ENCODE assay signal across 8 cellular contexts in genomic region chr12:57803317-57803893, GRCh38. TPM values are rescaled to one million over a fixed set of nuclear protein-coding genes. Genes with fewer than 3 reads are reported as not detected.
DNase-seq lines count a peak whose midpoint lies in the region; ATAC-seq and TF ChIP-seq lines count a peak whose summit lies in the region.

No MANE protein-coding gene starts in this region.

- H3K9me3 ChIP-seq in neutrophil, result no peaks in the 10 kb centered on the region

- peaks cover 86% of the 10 kb centered on the region for H3K36me3 ChIP-seq in neutrophil

- H3K27me3 Mint-ChIP-seq in activated CD4-positive, alpha-beta memory T cell treated with anti-CD3 and anti-CD28 coated beads, Interleukin-2, amount 10 ng/mL, durations not matched to agents 7 days and 5 days, result no peaks in the 10 kb centered on the region
- no peaks in the 10 kb centered on the region for H3K27me3 Mint-ChIP-seq in stimulated activated memory B cell treated with anti-CD40 and anti-IgM and Interleukin-4, amounts not matched to agents 10 μg/mL and 1 μg/mL and 100 μg/mL, for 72 hours

- H3K27ac ChIP-seq in neutrophil, result no peak overlapping the region

- no peak overlapping the region for H3K4me3 Mint-ChIP-seq in activated CD4-positive, alpha-beta memory T cell treated with anti-CD3 and anti-CD28 coated beads, Interleukin-2, amount 10 ng/mL, durations not matched to agents 7 days and 5 days
- H3K4me3 Mint-ChIP-seq in stimulated activated memory B cell treated with anti-CD40 and anti-IgM and Interleukin-4, amounts not matched to agents 10 μg/mL and 1 μg/mL and 100 μg/mL, for 72 hours, result no peak overlapping the region

- DNase-seq in activated T-cell treated with anti-CD3 and anti-CD28 coated beads, Interleukin-2, amount 50 U/mL, for 1 hour, result peak; percentile 43
- DNase-seq in activated T-cell treated with anti-CD3 and anti-CD28 coated beads for 4 hours (no peak), NCI-H1694 treated with DMSO at 0.1 percent for 48 hours (lab: John Stamatoyannopoulos, UW) (peak; percentile 29), fibroblast of mammary gland (ENCODE audit: low read depth) (peak; percentile 51)
- peak; percentile 30 for DNase-seq in activated CD4-positive, alpha-beta memory T cell treated with anti-CD3 and anti-CD28 coated beads, Interleukin-2, amount 10 ng/mL, durations not matched to agents 7 days and 5 days
- DNase-seq in effector CD4-positive, alpha-beta T cell, result no peak

- CTCF ChIA-PET in activated CD4-positive, alpha-beta memory T cell treated with anti-CD3 and anti-CD28 coated beads, Interleukin-2, amount 10 ng/mL, durations not matched to agents 7 days and 5 days (lab: Charles Lee), result interaction anchor here (0.7 to 4.0 kb wide), 20 partner anchors 9 to 128 kb away, joined by 3 to 55 read pairs (median 5); partner anchors contain the start of genes AVIL and TSFM

- no peaks in the 10 kb centered on the region for H3K4me1 Mint-ChIP-seq in activated CD4-positive, alpha-beta memory T cell treated with anti-CD3 and anti-CD28 coated beads, Interleukin-2, amount 10 ng/mL, durations not matched to agents 7 days and 5 days
- H3K4me1 Mint-ChIP-seq in stimulated activated memory B cell treated with anti-CD40 and anti-IgM and Interleukin-4, amounts not matched to agents 10 μg/mL and 1 μg/mL and 100 μg/mL, for 72 hours, result no peaks in the 10 kb centered on the region

- ATAC-seq in stimulated activated memory B cell treated with anti-CD40 and anti-IgM and Interleukin-4, amounts not matched to agents 10 μg/mL and 1 μg/mL and 100 μg/mL, for 72 hours, result no peak

- TF ChIP-seq CTCF in fibroblast of mammary gland (conservative IDR thresholded peaks at IDR 0.05; ENCODE audit: control insufficient read depth, insufficient read depth, low read depth, low read length), result peak; percentile 86
- peak; percentile 23 for TF ChIP-seq CTCF in neutrophil (IDR thresholded peaks at IDR 0.05)

- no peaks in the 10 kb centered on the region for H3K9me3 Mint-ChIP-seq in activated CD4-positive, alpha-beta memory T cell treated with anti-CD3 and anti-CD28 coated beads, Interleukin-2, amount 10 ng/mL, durations not matched to agents 7 days and 5 days
- no peaks in the 10 kb centered on the region for H3K9me3 Mint-ChIP-seq in stimulated activated memory B cell treated with anti-CD40 and anti-IgM and Interleukin-4, amounts not matched to agents 10 μg/mL and 1 μg/mL and 100 μg/mL, for 72 hours

- H3K27me3 ChIP-seq in neutrophil, result no peaks in the 10 kb centered on the region

- H3K36me3 Mint-ChIP-seq in activated CD4-positive, alpha-beta memory T cell treated with anti-CD3 and anti-CD28 coated beads, Interleukin-2, amount 10 ng/mL, durations not matched to agents 7 days and 5 days (ENCODE audit: low read depth), result peaks cover 10% of the 10 kb centered on the region
- H3K36me3 Mint-ChIP-seq in stimulated activated memory B cell treated with anti-CD40 and anti-IgM and Interleukin-4, amounts not matched to agents 10 μg/mL and 1 μg/mL and 100 μg/mL, for 72 hours, result peaks cover 22% of the 10 kb centered on the region

- no peaks in the 10 kb centered on the region for H3K4me1 ChIP-seq in neutrophil (ENCODE audit: control insufficient read depth in 1 of 2, insufficient read depth in 1 of 2, low read depth in 1 of 2, low read length in 1 of 2)

- H3K27ac Mint-ChIP-seq in activated CD4-positive, alpha-beta memory T cell treated with anti-CD3 and anti-CD28 coated beads, Interleukin-2, amount 10 ng/mL, durations not matched to agents 7 days and 5 days, result no peak overlapping the region
- H3K27ac Mint-ChIP-seq in stimulated activated memory B cell treated with anti-CD40 and anti-IgM and Interleukin-4, amounts not matched to agents 10 μg/mL and 1 μg/mL and 100 μg/mL, for 72 hours, result no peak overlapping the region

- POLR2A ChIA-PET in activated CD4-positive, alpha-beta memory T cell treated with anti-CD3 and anti-CD28 coated beads, Interleukin-2, amount 10 ng/mL, durations not matched to agents 7 days and 5 days (lab: Charles Lee), result interaction anchor here (0.9 to 1.9 kb wide), 3 partner anchors 40 to 102 kb away, joined by 3 to 6 read pairs (median 4); no protein-coding TSS in a partner anchor

- H3K4me3 ChIP-seq in fibroblast of mammary gland (ENCODE audit: control insufficient read depth, low read depth, low read length) (no peak overlapping the region), neutrophil (ENCODE audit: low read depth in 1 of 2, low read length in 1 of 2) (no peak overlapping the region)

RNA-seq across cellular contexts. Expression of gene AVIL, which starts 15.1 kb away (rescaled TPM):
- 1 to 10 TPM; 1.5 to 2.4 TPM for total RNA-seq in activated CD4-positive, alpha-beta memory T cell treated with anti-CD3 and anti-CD28 coated beads, Interleukin-2, amount 10 ng/mL, durations not matched to agents 7 days and 5 days

RNA-seq across cellular contexts. Expression of gene TSFM, which starts 20.8 kb away (rescaled TPM):
- 10 to 100 TPM; 28.9 to 31.5 TPM for total RNA-seq in activated CD4-positive, alpha-beta memory T cell treated with anti-CD3 and anti-CD28 coated beads, Interleukin-2, amount 10 ng/mL, durations not matched to agents 7 days and 5 days

RNA-seq across cellular contexts. Expression of gene EEF1AKMT3, which starts 31.0 kb away (rescaled TPM):
- total RNA-seq in activated CD4-positive, alpha-beta memory T cell treated with anti-CD3 and anti-CD28 coated beads, Interleukin-2, amount 10 ng/mL, durations not matched to agents 7 days and 5 days, result 1 to 10 TPM; 4.2 to 4.7 TPM

RNA-seq across cellular contexts. Expression of gene METTL1, which starts 31.5 kb away (rescaled TPM):
- total RNA-seq in activated CD4-positive, alpha-beta memory T cell treated with anti-CD3 and anti-CD28 coated beads, Interleukin-2, amount 10 ng/mL, durations not matched to agents 7 days and 5 days, result 10 to 100 TPM; 12.5 to 13.8 TPM

RNA-seq across cellular contexts. Expression of gene CYP27B1, which starts 36.5 kb away (rescaled TPM):
- 1 to 10 TPM; 3.3 to 4.3 TPM for total RNA-seq in activated CD4-positive, alpha-beta memory T cell treated with anti-CD3 and anti-CD28 coated beads, Interleukin-2, amount 10 ng/mL, durations not matched to agents 7 days and 5 days

Comparison
In these comparisons a context has a peak if more than half of its experiments do, and no peak if none do; other contexts are left out.
1. DNase-seq: peak in activated T-cell treated with anti-CD3 and anti-CD28 coated beads, Interleukin-2, amount 50 U/mL, for 1 hour (single experiment), NCI-H1694 treated with DMSO at 0.1 percent for 48 hours (single experiment), activated CD4-positive, alpha-beta memory T cell treated with anti-CD3 and anti-CD28 coated beads, Interleukin-2, amount 10 ng/mL, durations not matched to agents 7 days and 5 days (single experiment) and fibroblast of mammary gland (single experiment); none in activated T-cell treated with anti-CD3 and anti-CD28 coated beads for 4 hours (single experiment) and effector CD4-positive, alpha-beta T cell (single experiment).